ENCODE assay signal across 23 cellular contexts in genomic region chr4:150997141-150997540, GRCh38.
"Had no signal": no experiment of that assay in that cellular context is flagged by ENCODE, and none has a peak within 500 bp of the region (broad histone marks: within the 10 kb centered on the region; RNA-seq: fewer than 3 reads in every experiment).

No MANE protein-coding gene starts in this region.

- DNase-seq: KBM-7, MV-4-11, NCI-H1048, NCI-H1105, NCI-H1417, NCI-H1436 treated with DMSO at 0.1 percent for 48 hours, NCI-H1694, NCI-H187 treated with DMSO at 0.1 percent for 48 hours, NCI-H2081, NCI-H2171, NCI-H226, NCI-H446, NCI-H510A, NCI-H524 treated with DMSO at 0.1 percent for 48 hours, NCI-H69, NCI-H774, Peyer's patch, Right ventricle myocardium superior, RPMI8226, SIG-M5 had no signal

- H3K27ac ChIP-seq: HL-60, Peyer's patch, SJSA1, SK-N-MC had no signal

- H3K36me3 ChIP-seq: Peyer's patch, SJSA1 had no signal

- H3K9me3 ChIP-seq: Peyer's patch, SJSA1 had no signal

- H3K4me3 ChIP-seq: Peyer's patch, SJSA1, SK-N-MC had no signal

- H3K4me1 ChIP-seq: Peyer's patch, SJSA1 had no signal

- H3K27me3 ChIP-seq: Peyer's patch, SJSA1 had no signal
